In genomic region chr2:118689456-118689855, GRCh38 we compare ENCODE assay signal across 15 cellular contexts.
A peak's percentile ranks its signal among the peaks of the same experiment; 100 is the strongest.
DNase-seq lines count a peak whose midpoint lies in the region; TF ChIP-seq lines count a peak whose summit lies in the region.
"Had no signal": no experiment of that assay in that cellular context is flagged by ENCODE, and none has a peak within 500 bp of the region (broad histone marks: within the 10 kb centered on the region; RNA-seq: fewer than 3 reads in every experiment).

No MANE protein-coding gene starts in this region.

- BruUV-seq in OCI-LY7 (replicated peaks; lab: Mats Ljungman, UMichigan) = no TSS peak

- no peaks in the 10 kb centered on the region for H3K9me3 Mint-ChIP-seq in activated naive CD4-positive, alpha-beta T cell treated with anti-CD3 and anti-CD28 coated beads for 36 hours

- CTCF ChIA-PET in OCI-LY7 (lab: Charles Lee; ENCODE audit: unreplicated experiment) = no interaction called here
- CTCF ChIA-PET in activated naive CD4-positive, alpha-beta T cell treated with anti-CD3 and anti-CD28 coated beads for 36 hours (lab: Charles Lee) = interaction anchor here (0.7 kb wide), 1 partner anchor 28 kb away, joined by 3 read pairs; no protein-coding TSS in a partner anchor

- H3K36me3 ChIP-seq in Karpas-422 (ENCODE audit: insufficient read depth, low read length) = no peaks in the 10 kb centered on the region
- no peaks in the 10 kb centered on the region for H3K36me3 ChIP-seq in OCI-LY7 (ENCODE audit: insufficient read depth, low read length)
- H3K36me3 ChIP-seq: BE2C had no signal

- H3K4me1 ChIP-seq in Karpas-422 (ENCODE audit: low read length) (no peaks in the 10 kb centered on the region), OCI-LY7 (ENCODE audit: insufficient read depth, low read length, poor library complexity, severe bottlenecking) (no peaks in the 10 kb centered on the region)
- H3K4me1 ChIP-seq: BE2C had no signal

- H3K4me1 Mint-ChIP-seq in activated naive CD4-positive, alpha-beta T cell treated with anti-CD3 and anti-CD28 coated beads for 36 hours (ENCODE audit: low read depth) = no peaks in the 10 kb centered on the region
- H3K4me1 Mint-ChIP-seq: CD4-positive, CD25-positive, alpha-beta regulatory T cell had no signal

- DNase-seq in HT1080 (ENCODE audit: low read depth) (peak; percentile 26), Karpas-422 (peak; percentile 48), OCI-LY7 (ENCODE audit: low spot score) (peak; percentile 1), islet precursor cell (peak; percentile 12), NCI-H1417 (lab: John Stamatoyannopoulos, UW) (no peak)
- no peak for DNase-seq in activated naive CD4-positive, alpha-beta T cell treated with anti-CD3 and anti-CD28 coated beads for 36 hours
- no peak for DNase-seq in activated CD4-positive, alpha-beta T cell treated with anti-CD3 and anti-CD28 coated beads, Interleukin-2, amount 50 U/mL, for 48 hours
- DNase-seq: BE2C; CD4-positive, CD25-positive, alpha-beta regulatory T cell; NCI-H1105 treated with DMSO at 0.1 percent for 48 hours; NCI-H1694; NCI-H2081 treated with DMSO at 0.1 percent for 48 hours; NCI-H2171 treated with DMSO at 0.1 percent for 48 hours; NCI-H524 treated with DMSO at 0.1 percent for 48 hours; T-helper 1 cell had no signal

- H3K9me3 ChIP-seq in Karpas-422 (ENCODE audit: low read length) (no peaks in the 10 kb centered on the region), OCI-LY7 (ENCODE audit: low read length) (no peaks in the 10 kb centered on the region)
- H3K9me3 ChIP-seq: BE2C had no signal

- H3K79me2 ChIP-seq in Karpas-422 (ENCODE audit: low read length) (no peaks in the 10 kb centered on the region), OCI-LY7 (ENCODE audit: insufficient read depth, low read depth, low read length) (no peaks in the 10 kb centered on the region)

- no peak overlapping the region for H3K27ac ChIP-seq in Karpas-422 (ENCODE audit: low read length)
- H3K27ac ChIP-seq in OCI-LY7 (ENCODE audit: low read depth, low read length, poor library complexity, severe bottlenecking) = no peak overlapping the region

- H3K4me3 ChIP-seq in Karpas-422 (ENCODE audit: low read length) (no peak overlapping the region), OCI-LY7 (ENCODE audit: low read depth, low read length, poor library complexity, severe bottlenecking) (no peak overlapping the region)

- H3K27me3 ChIP-seq in Karpas-422 (ENCODE audit: low read length) = no peaks in the 10 kb centered on the region
- H3K27me3 ChIP-seq: BE2C had no signal

- intact Hi-C loops in OCI-LY7 (cut with micrococcal nuclease; ENCODE audit: unreplicated experiment) = no loop called here
- intact Hi-C loops in activated naive CD4-positive, alpha-beta T cell treated with anti-CD3 and anti-CD28 coated beads for 36 hours (cut with micrococcal nuclease) = no loop called here

- H3K36me3 Mint-ChIP-seq in activated naive CD4-positive, alpha-beta T cell treated with anti-CD3 and anti-CD28 coated beads for 36 hours (ENCODE audit: low read depth) = no peaks in the 10 kb centered on the region
- H3K36me3 Mint-ChIP-seq: CD4-positive, CD25-positive, alpha-beta regulatory T cell had no signal

- H3K9me2 ChIP-seq in Karpas-422 (replicated peaks; ENCODE audit: insufficient read depth, low read length) = no peaks in the 10 kb centered on the region
- no peaks in the 10 kb centered on the region for H3K9me2 ChIP-seq in OCI-LY7 (ENCODE audit: insufficient read depth, low read length)

- no peak overlapping the region for H3K4me3 Mint-ChIP-seq in activated naive CD4-positive, alpha-beta T cell treated with anti-CD3 and anti-CD28 coated beads for 36 hours
- H3K4me3 Mint-ChIP-seq: CD4-positive, CD25-positive, alpha-beta regulatory T cell had no signal

- no peak overlapping the region for H3K9ac ChIP-seq in Karpas-422 (ENCODE audit: low read length)

- no peak overlapping the region for H2AFZ ChIP-seq in Karpas-422 (ENCODE audit: low read length)
- 0 out of 2 replicates have a peak overlapping the region, but pooled peaks have one; percentile 35 for H2AFZ ChIP-seq in OCI-LY7 (ENCODE audit: low read length)

- no peak for TF ChIP-seq CTCF in OCI-LY7 (conservative IDR thresholded peaks at IDR 0.05; ENCODE audit: low read length)

- H3K27ac Mint-ChIP-seq in activated naive CD4-positive, alpha-beta T cell treated with anti-CD3 and anti-CD28 coated beads for 36 hours = no peak overlapping the region
- H3K27ac Mint-ChIP-seq: CD4-positive, CD25-positive, alpha-beta regulatory T cell had no signal

- H4K20me1 ChIP-seq in Karpas-422 (ENCODE audit: insufficient read depth, low read depth, low read length) (no peaks in the 10 kb centered on the region), OCI-LY7 (ENCODE audit: insufficient read depth, low read length) (no peaks in the 10 kb centered on the region)

- POLR2A ChIA-PET in OCI-LY7 (lab: Charles Lee) = no interaction called here

- peaks cover 9% of the 10 kb centered on the region for H3K27me3 Mint-ChIP-seq in activated naive CD4-positive, alpha-beta T cell treated with anti-CD3 and anti-CD28 coated beads for 36 hours (ENCODE audit: low read depth)
- H3K27me3 Mint-ChIP-seq: CD4-positive, CD25-positive, alpha-beta regulatory T cell had no signal

- no peak overlapping the region for H3K4me2 ChIP-seq in Karpas-422 (ENCODE audit: low read depth, low read length, poor library complexity, severe bottlenecking)
- no peak overlapping the region for H3K4me2 ChIP-seq in OCI-LY7 (ENCODE audit: low read length)

Comparison
In these comparisons a context has a peak if more than half of its experiments do, and no peak if none do; other contexts are left out.
1. DNase-seq: peak in HT1080 (single experiment), Karpas-422 (single experiment), OCI-LY7 (single experiment) and islet precursor cell (single experiment); none in NCI-H1417 (0 of 3), activated naive CD4-positive, alpha-beta T cell treated with anti-CD3 and anti-CD28 coated beads for 36 hours (single experiment) and activated CD4-positive, alpha-beta T cell treated with anti-CD3 and anti-CD28 coated beads, Interleukin-2, amount 50 U/mL, for 48 hours (0 of 2).